Comparison of ENCODE assay signal across 32 cellular contexts in genomic region chrX:135200297-135200696, GRCh38.
"Had no signal": no experiment of that assay in that cellular context is flagged by ENCODE, and none has a peak within 500 bp of the region (broad histone marks: within the 10 kb centered on the region; RNA-seq: fewer than 3 reads in every experiment).

No MANE protein-coding gene starts in this region.

- ATAC-seq: activated CD4-positive, alpha-beta T cell treated with anti-CD3 and anti-CD28 coated beads for 36 hours; activated CD4-positive, CD25-positive, alpha-beta regulatory T cell treated with anti-CD3 and anti-CD28 coated beads, Interleukin-2, amount 50 U/mL, for 24 hours; activated CD8-positive, alpha-beta T cell treated with anti-CD3 and anti-CD28 coated beads, Interleukin-2, amount 10 ng/mL, durations not matched to agents 7 days and 5 days; activated naive CD8-positive, alpha-beta T cell treated with anti-CD3 and anti-CD28 coated beads, Interleukin-2, amount 50 U/mL, for 24 hours; activated T-cell treated with anti-CD3 and anti-CD28 coated beads, Interleukin-2, amount 50 U/mL, for 4 hours; WTC11 had no signal

- DNase-seq: activated CD4-positive, alpha-beta T cell treated with anti-CD3 and anti-CD28 coated beads for 36 hours; activated CD4-positive, alpha-beta T cell treated with anti-CD3 and anti-CD28 coated beads, Interleukin-2, amount 10 ng/mL, durations not matched to agents 7 days and 5 days; activated CD4-positive, alpha-beta T cell treated with anti-CD3 and anti-CD28 coated beads, Interleukin-2, amount 50 U/mL, for 48 hours; activated CD8-positive, alpha-beta T cell treated with anti-CD3 and anti-CD28 coated beads, Interleukin-2, amount 10 ng/mL, durations not matched to agents 7 days and 5 days; activated effector memory CD4-positive, alpha-beta T cell treated with Interleukin-2 at 50 U/mL for 16 hours; activated naive CD4-positive, alpha-beta T cell treated with anti-CD3 and anti-CD28 coated beads, Interleukin-2, amount 10 ng/mL, durations not matched to agents 7 days and 5 days; activated naive CD8-positive, alpha-beta T cell treated with anti-CD3 and anti-CD28 coated beads, Interleukin-2, amount 50 U/mL, for 24 hours; activated T-cell treated with anti-CD3 and anti-CD28 coated beads, Interleukin-2, amount 50 U/mL, for 4 hours; anterior cingulate cortex; caudate nucleus; cerebellar nuclear complex; MM.1S; NCI-H1092 treated with DMSO at 0.1 percent for 48 hours; NCI-H1417 treated with DMSO at 0.1 percent for 48 hours; NCI-H187 treated with DMSO at 0.1 percent for 48 hours; NCI-H2081; NCI-H2171 treated with DMSO at 0.1 percent for 48 hours; NCI-H226; NCI-H446 treated with DMSO at 0.1 percent for 48 hours; NCI-H524 treated with DMSO at 0.1 percent for 48 hours; NK-92 treated with Interleukin-12 subunit alpha and Interleukin-12 subunit beta, amount 100 ng/mL, for 24 hours; OCI-M1; Right ventricle myocardium superior; SK-N-SH had no signal

- H3K9me3 Mint-ChIP-seq: activated CD4-positive, alpha-beta T cell treated with anti-CD3 and anti-CD28 coated beads, Interleukin-2, amount 10 ng/mL, durations not matched to agents 7 days and 5 days; activated naive CD4-positive, alpha-beta T cell treated with anti-CD3 and anti-CD28 coated beads, Interleukin-2, amount 10 ng/mL, durations not matched to agents 7 days and 5 days; activated naive CD8-positive, alpha-beta T cell treated with anti-CD3 and anti-CD28 coated beads, Interleukin-2, amount 50 U/mL, for 24 hours; activated T-cell treated with anti-CD3 and anti-CD28 coated beads, Interleukin-2, amount 50 U/mL, for 4 hours; T-helper 1 cell treated with Interleukin-12 subunit alpha and Interleukin-12 subunit beta and Interleukin-4 antibody, amounts not matched to agents 30 μg/mL and 1 μg/mL, for 36 hours; T-helper 2 cell treated with Interferon-gamma antibody and Interleukin-4, amounts not matched to agents 5 μg/mL and 100 μg/mL, for 36 hours; WTC11 had no signal

- H3K4me3 Mint-ChIP-seq: activated CD4-positive, alpha-beta T cell treated with anti-CD3 and anti-CD28 coated beads for 36 hours; activated CD4-positive, alpha-beta T cell treated with anti-CD3 and anti-CD28 coated beads, Interleukin-2, amount 10 ng/mL, durations not matched to agents 7 days and 5 days; activated CD8-positive, alpha-beta T cell treated with anti-CD3 and anti-CD28 coated beads, Interleukin-2, amount 10 ng/mL, durations not matched to agents 7 days and 5 days; activated naive CD4-positive, alpha-beta T cell treated with anti-CD3 and anti-CD28 coated beads, Interleukin-2, amount 10 ng/mL, durations not matched to agents 7 days and 5 days; activated naive CD8-positive, alpha-beta T cell; activated naive CD8-positive, alpha-beta T cell treated with anti-CD3 and anti-CD28 coated beads, Interleukin-2, amount 50 U/mL, for 24 hours; activated T-cell treated with anti-CD3 and anti-CD28 coated beads, Interleukin-2, amount 50 U/mL, for 4 hours; brain; T-helper 1 cell treated with Interleukin-12 subunit alpha and Interleukin-12 subunit beta and Interleukin-4 antibody, amounts not matched to agents 30 μg/mL and 1 μg/mL, for 36 hours; T-helper 2 cell treated with Interferon-gamma antibody and Interleukin-4, amounts not matched to agents 5 μg/mL and 100 μg/mL, for 36 hours; WTC11 had no signal

- H3K36me3 Mint-ChIP-seq: activated naive CD4-positive, alpha-beta T cell treated with anti-CD3 and anti-CD28 coated beads, Interleukin-2, amount 10 ng/mL, durations not matched to agents 7 days and 5 days; activated naive CD8-positive, alpha-beta T cell; brain; WTC11 had no signal

- FAIRE-seq: bronchial epithelial cell had no signal

- H3K27ac Mint-ChIP-seq: activated CD4-positive, alpha-beta T cell treated with anti-CD3 and anti-CD28 coated beads for 36 hours; activated CD4-positive, alpha-beta T cell treated with anti-CD3 and anti-CD28 coated beads, Interleukin-2, amount 10 ng/mL, durations not matched to agents 7 days and 5 days; activated CD8-positive, alpha-beta T cell treated with anti-CD3 and anti-CD28 coated beads, Interleukin-2, amount 10 ng/mL, durations not matched to agents 7 days and 5 days; activated naive CD4-positive, alpha-beta T cell treated with anti-CD3 and anti-CD28 coated beads, Interleukin-2, amount 10 ng/mL, durations not matched to agents 7 days and 5 days; activated naive CD8-positive, alpha-beta T cell; activated naive CD8-positive, alpha-beta T cell treated with anti-CD3 and anti-CD28 coated beads, Interleukin-2, amount 50 U/mL, for 24 hours; brain; T-helper 1 cell treated with Interleukin-12 subunit alpha and Interleukin-12 subunit beta and Interleukin-4 antibody, amounts not matched to agents 30 μg/mL and 1 μg/mL, for 36 hours; T-helper 2 cell treated with Interferon-gamma antibody and Interleukin-4, amounts not matched to agents 5 μg/mL and 100 μg/mL, for 36 hours; WTC11 had no signal

- H3K27me3 Mint-ChIP-seq: activated naive CD4-positive, alpha-beta T cell treated with anti-CD3 and anti-CD28 coated beads, Interleukin-2, amount 10 ng/mL, durations not matched to agents 7 days and 5 days had no signal

- H3K4me3 ChIP-seq: SJSA1 had no signal

- H3K4me1 Mint-ChIP-seq: activated CD4-positive, alpha-beta T cell treated with anti-CD3 and anti-CD28 coated beads for 36 hours; activated CD4-positive, alpha-beta T cell treated with anti-CD3 and anti-CD28 coated beads, Interleukin-2, amount 10 ng/mL, durations not matched to agents 7 days and 5 days; activated naive CD4-positive, alpha-beta T cell treated with anti-CD3 and anti-CD28 coated beads, Interleukin-2, amount 10 ng/mL, durations not matched to agents 7 days and 5 days; activated naive CD8-positive, alpha-beta T cell treated with anti-CD3 and anti-CD28 coated beads, Interleukin-2, amount 50 U/mL, for 24 hours; brain; WTC11 had no signal
